In the genomic region with DNA sequence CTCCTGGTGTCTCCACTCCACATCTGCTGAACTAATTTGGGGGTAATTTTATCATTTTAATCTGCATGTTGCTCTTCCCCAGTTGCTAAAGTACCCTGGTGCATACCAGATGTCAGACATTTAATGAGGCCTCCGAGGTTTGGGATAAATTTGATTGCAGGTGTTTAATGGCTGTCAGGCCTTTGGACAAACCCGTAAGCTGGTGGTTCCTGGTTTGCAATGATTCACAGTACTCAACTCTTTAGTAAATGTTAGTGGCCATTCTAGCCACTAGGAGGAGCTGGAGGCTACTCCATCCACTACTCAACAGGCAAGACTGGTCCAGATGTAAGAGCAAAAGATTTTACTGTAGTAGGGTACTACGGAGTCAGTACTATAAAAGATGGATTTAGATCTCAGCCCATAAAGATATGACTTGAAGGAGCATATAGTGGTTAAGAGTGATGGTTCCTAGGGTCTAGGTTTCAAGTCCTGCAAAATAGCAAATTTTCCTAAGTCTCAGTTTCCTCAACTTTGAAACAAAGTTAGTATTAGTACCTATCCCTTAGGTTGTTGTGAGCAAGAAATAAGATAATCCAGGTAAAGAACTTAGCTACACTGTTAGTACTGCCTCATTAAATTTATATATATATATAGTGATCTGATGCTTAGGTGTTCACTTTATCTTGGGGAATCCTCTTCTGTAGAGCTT, we compare ENCODE assay signal across 8 cellular contexts.
DNase-seq lines count a peak whose midpoint lies in the region; ATAC-seq and TF ChIP-seq lines count a peak whose summit lies in the region.

No MANE protein-coding gene starts in this region.

- DNase-seq in Right ventricle myocardium superior (no peak), Right ventricle myocardium inferior (ENCODE audit: missing footprints) (no peak), HFF-Myc (ENCODE audit: extremely low read depth, low read depth) (peak; percentile 43), MG63 (peak; percentile 19), SW 1271 (lab: John Stamatoyannopoulos, UW) (peak; percentile 23 to 41), astrocyte of the cerebellum (ENCODE audit: low read depth) (peak; percentile 57), iPS-NIHi11 (ENCODE audit: low spot score) (peak; percentile 82)
- DNase-seq in stimulated activated CD4-positive, alpha-beta T cell treated with anti-CD3 and anti-CD28 coated beads, Interleukin-1b, Interleukin-23, amount 100 ng/mL, for 48 hours, result peak; percentile 28

- ATAC-seq in Right ventricle myocardium superior (ENCODE audit: poor library complexity) (peak; percentile 65), Right ventricle myocardium inferior (no peak)

- H3K27me3 ChIP-seq in MG63, result no peaks in the 10 kb centered on the region

- in situ Hi-C loops in astrocyte of the cerebellum (cut with HindIII; ENCODE audit: low sequenced_read_pairs), result no loop called here

- intact Hi-C loops in Right ventricle myocardium superior (cut with DNase I), result no loop called here
- intact Hi-C loops in Right ventricle myocardium inferior (cut with DNase I), result loop anchor here (5.0 kb wide), 1 partner anchor 943 kb away; no protein-coding TSS in a partner anchor

- no peaks in the 10 kb centered on the region for H3K9me3 ChIP-seq in MG63

- TF ChIP-seq CTCF in HFF-Myc (IDR thresholded peaks at IDR 0.05; ENCODE audit: low read depth, low read length, missing control alignments), result peak; percentile 80
- peak; percentile 89 for TF ChIP-seq CTCF in astrocyte of the cerebellum (IDR thresholded peaks at IDR 0.05; ENCODE audit: low read depth, low read length, missing control alignments)

- no peak overlapping the region for H3K4me3 ChIP-seq in HFF-Myc (replicated peaks; ENCODE audit: low read depth, low read length)
- H3K4me3 ChIP-seq in MG63, result no peak overlapping the region
- no peak overlapping the region for H3K4me3 ChIP-seq in astrocyte of the cerebellum (ENCODE audit: low read depth, low read length)

- H3K36me3 ChIP-seq in MG63, result no peaks in the 10 kb centered on the region

Comparison
In these comparisons a context has a peak if more than half of its experiments do, and no peak if none do; other contexts are left out.
1. DNase-seq: peak in HFF-Myc (single experiment), MG63 (single experiment), SW 1271 (2 of 2), astrocyte of the cerebellum (single experiment), iPS-NIHi11 (single experiment) and stimulated activated CD4-positive, alpha-beta T cell treated with anti-CD3 and anti-CD28 coated beads, Interleukin-1b, Interleukin-23, amount 100 ng/mL, for 48 hours (single experiment); none in Right ventricle myocardium superior (single experiment) and Right ventricle myocardium inferior (single experiment).